ENCODE assay signal across 8 cellular contexts in the genomic region with DNA sequence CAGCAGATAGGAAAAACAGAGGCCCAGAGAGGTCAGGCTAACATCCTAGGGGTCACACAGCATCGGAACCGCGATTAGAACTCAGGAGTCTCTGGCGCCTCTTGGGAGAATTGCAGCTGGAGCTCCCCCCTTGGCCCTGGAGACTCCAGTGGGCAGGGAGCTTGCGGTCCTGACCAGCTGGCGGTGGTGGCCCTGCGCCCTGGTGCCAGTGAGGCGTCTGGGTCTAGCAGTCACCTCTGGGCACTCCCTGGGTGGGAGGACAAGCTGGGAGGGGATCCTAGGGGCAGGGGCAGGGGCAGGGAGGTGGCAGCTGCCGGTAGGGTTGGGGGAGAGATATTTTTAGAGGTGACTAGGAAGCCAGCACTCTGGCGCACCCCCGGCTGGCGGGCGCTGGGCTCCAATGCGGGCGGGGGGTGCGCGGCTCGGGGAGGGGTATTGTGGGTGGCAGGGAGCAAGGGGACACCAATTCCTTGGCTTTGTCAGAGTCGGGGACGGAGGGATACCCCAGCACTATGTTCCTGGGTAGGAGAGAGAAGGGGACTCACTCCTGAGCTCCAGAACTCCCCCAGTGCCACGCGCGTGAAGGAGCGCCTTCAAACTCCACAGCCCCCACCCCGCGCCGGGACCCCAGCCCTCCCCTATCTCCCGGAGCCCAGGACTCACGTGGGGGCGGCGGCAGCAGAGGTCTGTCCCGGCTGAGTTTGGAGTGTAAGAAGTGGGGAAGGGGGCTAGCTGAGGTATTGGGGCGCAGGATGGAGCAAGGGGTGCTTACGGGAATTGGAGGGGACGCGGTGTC. TPM values are rescaled to one million over a fixed set of nuclear protein-coding genes. Genes with fewer than 3 reads are reported as not detected.
A peak's percentile ranks its signal among the peaks of the same experiment; 100 is the strongest.
DNase-seq lines count a peak whose midpoint lies in the region; ATAC-seq, FAIRE-seq and TF ChIP-seq lines count a peak whose summit lies in the region.

No MANE protein-coding gene starts in this region.

- H3K9ac ChIP-seq in NT2/D1 (ENCODE audit: insufficient read length, low read depth), result peak overlapping the region; percentile 67

- no peak for TF ChIP-seq CTCF in GM12865 (IDR thresholded peaks at IDR 0.05; ENCODE audit: insufficient read depth, low read depth, low read length, missing control alignments)
- TF ChIP-seq CTCF in pancreas (IDR thresholded peaks at IDR 0.05), result no peak

- peak in 1 of 4 donors; percentile 5 for ATAC-seq in pancreas
- no peak for ATAC-seq in HG03175 (IDR thresholded peaks at IDR 0.05; ENCODE audit: unreplicated experiment)
- no peak for ATAC-seq in HG03045 (IDR thresholded peaks at IDR 0.05; ENCODE audit: unreplicated experiment)

- DNase-seq in GM12865 (ENCODE audit: low read depth) (no peak), NT2/D1 (ENCODE audit: low read depth, low spot score) (no peak), pancreas (peak in 2 of 6 donors; percentile 57 to 59), GM19239 (ENCODE audit: insufficient read length, low spot score) (no peak)
- no peak for DNase-seq in stimulated activated CD4-positive, alpha-beta T cell treated with anti-CD3 and anti-CD28 coated beads, Interleukin-2, amount 100 ng/mL, for 24 hours

- FAIRE-seq in pancreas (lab: Jason Lieb, UNC), result no peak
- no peak for FAIRE-seq in GM19239 (lab: Jason Lieb, UNC)

- H3K4me1 ChIP-seq in NT2/D1 (ENCODE audit: insufficient read depth, insufficient read length) (peaks cover 11% of the 10 kb centered on the region), esophagus (ENCODE audit: control insufficient read depth in 2 of 2, insufficient read depth in 2 of 2, low read length in 1 of 2) (peaks cover 0 to 3% of the 10 kb centered on the region in 2 donors), pancreas (peaks cover 0 to 4% (median 0%) of the 10 kb centered on the region in 3 donors)

- WGBS in esophagus, 2 donors, result 7 to 10% methylated on average over 36 of the region's 36 CpGs
- 5 to 6% methylated on average over 29 to 36 of the region's 36 CpGs for WGBS in pancreas, 2 donors

- H3K27ac ChIP-seq in esophagus (ENCODE audit: low read depth in 2 of 2, low read length in 1 of 2) (no peak overlapping the region), pancreas (no peak overlapping the region)

- H3K9me3 ChIP-seq in NT2/D1 (ENCODE audit: insufficient read depth, low read length) (no peaks in the 10 kb centered on the region), esophagus (ENCODE audit: control insufficient read depth in 2 of 2, insufficient read depth in 1 of 2, low read depth in 1 of 2, low read length in 1 of 2) (no peaks in the 10 kb centered on the region), pancreas (no peaks in the 10 kb centered on the region)

- peak overlapping the region; percentile 61 for H3K4me3 ChIP-seq in GM12865 (ENCODE audit: low read depth, low read length)
- H3K4me3 ChIP-seq in NT2/D1 (ENCODE audit: insufficient read length, low read depth), result peak overlapping the region; percentile 78
- H3K4me3 ChIP-seq in esophagus (ENCODE audit: low read depth in 1 of 2, low read length in 2 of 2), result peak overlapping the region; percentile 45 to 53
- H3K4me3 ChIP-seq in pancreas, result peak overlapping the region; percentile 9 to 55 (median 30)

- intact Hi-C loops in pancreas (cut with DNase I), result no loop called here

- no peaks in the 10 kb centered on the region for H3K36me3 ChIP-seq in NT2/D1 (ENCODE audit: insufficient read depth, insufficient read length, low read length)
- H3K36me3 ChIP-seq in esophagus (ENCODE audit: control insufficient read depth in 2 of 2, insufficient read depth in 2 of 2, low read length in 1 of 2), result no peaks in the 10 kb centered on the region
- no peaks in the 10 kb centered on the region for H3K36me3 ChIP-seq in pancreas

- H3K27me3 ChIP-seq in NT2/D1 (ENCODE audit: insufficient read depth, insufficient read length), result peaks cover 44% of the 10 kb centered on the region
- H3K27me3 ChIP-seq in esophagus (ENCODE audit: control insufficient read depth in 1 of 2, insufficient read depth in 2 of 2, low read length in 2 of 2), result peaks cover 4 to 8% of the 10 kb centered on the region in 2 donors
- H3K27me3 ChIP-seq in pancreas, result peaks cover 0 to 15% (median 3%) of the 10 kb centered on the region in 4 donors

RNA-seq across cellular contexts. Expression of gene PHOSPHO1, which starts 0.6 kb away (rescaled TPM):
- polyA plus RNA-seq in esophagus, result under 1 TPM; 0.05 to 0.06 TPM
- under 1 TPM in 1 of 6 donors, not detected in 5; 0.22 TPM for total RNA-seq in pancreas
- under 1 TPM; 0.19 to 0.28 TPM for polyA plus RNA-seq in pancreas

RNA-seq across cellular contexts. Expression of gene ABI3, which starts 19.5 kb away (rescaled TPM):
- polyA plus RNA-seq in esophagus (1 to 10 TPM; 2.4 to 4.1 TPM), pancreas (1 to 10 TPM; 3.0 to 4.6 TPM)
- total RNA-seq in pancreas, result 1 to 10 TPM; 1.1 to 7.1 (median 2.5) TPM

RNA-seq across cellular contexts. Expression of gene GNGT2, which starts 19.6 kb away (rescaled TPM):
- 1 to 10 TPM in 1 of 2 donors, under 1 TPM in 1; 0.86 to 1.3 TPM for polyA plus RNA-seq in esophagus
- 1 to 10 TPM in 1 of 6 donors, under 1 TPM in 5; 0.23 to 2.2 (median 0.66) TPM for total RNA-seq in pancreas
- 1 to 10 TPM in 1 of 2 donors, under 1 TPM in 1; 0.87 to 1.6 TPM for polyA plus RNA-seq in pancreas
